Comparison of ENCODE assay signal across 9 cellular contexts in the genomic region with DNA sequence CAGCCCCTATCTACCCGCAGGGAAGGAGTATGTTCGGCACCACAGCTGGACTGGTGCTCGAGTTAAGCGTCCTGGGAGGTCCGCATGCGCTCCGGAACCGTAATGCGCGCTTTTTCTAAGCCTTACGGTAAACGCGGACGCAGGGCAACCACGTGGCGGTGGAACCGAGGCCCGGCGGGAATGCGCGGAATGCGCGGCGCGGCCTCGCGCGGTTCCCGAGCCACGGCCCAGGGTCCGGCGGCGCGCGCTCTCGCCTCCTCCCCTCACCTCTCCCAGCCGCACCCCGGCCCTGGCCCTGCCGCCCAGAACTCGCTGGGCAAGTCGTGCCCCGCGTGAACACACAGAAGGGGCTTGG. TPM values are rescaled to one million over a fixed set of nuclear protein-coding genes. Genes with fewer than 3 reads are reported as not detected.
DNase-seq lines count a peak whose midpoint lies in the region; ATAC-seq and TF ChIP-seq lines count a peak whose summit lies in the region.
"Had no signal": no experiment of that assay in that cellular context is flagged by ENCODE, and none has a peak within 500 bp of the region (broad histone marks: within the 10 kb centered on the region; RNA-seq: fewer than 3 reads in every experiment).

No MANE protein-coding gene starts in this region.

- H3K4me3 Mint-ChIP-seq in endothelial cell (ENCODE audit: unreplicated experiment), result no peak overlapping the region
- peak overlapping the region; percentile 84 for H3K4me3 Mint-ChIP-seq in type B pancreatic cell
- H3K4me3 Mint-ChIP-seq in activated CD4-positive, alpha-beta memory T cell treated with anti-CD3 and anti-CD28 coated beads for 36 hours, result no peak overlapping the region

- H3K36me3 Mint-ChIP-seq in endothelial cell (ENCODE audit: low read depth, unreplicated experiment), result no peaks in the 10 kb centered on the region
- H3K36me3 Mint-ChIP-seq in type B pancreatic cell, result peaks cover 4% of the 10 kb centered on the region
- H3K36me3 Mint-ChIP-seq in activated CD4-positive, alpha-beta memory T cell treated with anti-CD3 and anti-CD28 coated beads for 36 hours, result no peaks in the 10 kb centered on the region
- H3K36me3 Mint-ChIP-seq: activated naive CD4-positive, alpha-beta T cell treated with anti-CD3 and anti-CD28 coated beads, Interleukin-2, amount 50 U/mL, for 24 hours had no signal

- H3K27me3 Mint-ChIP-seq in endothelial cell (ENCODE audit: unreplicated experiment) (peaks cover 5% of the 10 kb centered on the region), type B pancreatic cell (peaks cover 13% of the 10 kb centered on the region)
- peaks cover 49% of the 10 kb centered on the region for H3K27me3 Mint-ChIP-seq in activated CD4-positive, alpha-beta memory T cell treated with anti-CD3 and anti-CD28 coated beads for 36 hours

- ATAC-seq in HG03442 (IDR thresholded peaks at IDR 0.05; ENCODE audit: unreplicated experiment), result no peak

- H3K27ac Mint-ChIP-seq in endothelial cell (ENCODE audit: unreplicated experiment) (no peak overlapping the region), type B pancreatic cell (peak overlapping the region; percentile 89)
- no peak overlapping the region for H3K27ac Mint-ChIP-seq in activated CD4-positive, alpha-beta memory T cell treated with anti-CD3 and anti-CD28 coated beads for 36 hours
- H3K27ac Mint-ChIP-seq: activated naive CD4-positive, alpha-beta T cell treated with anti-CD3 and anti-CD28 coated beads, Interleukin-2, amount 50 U/mL, for 24 hours had no signal

- peak; percentile 85 for DNase-seq in AG08395 (ENCODE audit: low spot score)
- peak; percentile 82 for DNase-seq in LoVo (ENCODE audit: low spot score)
- peak; percentile 74 for DNase-seq in endothelial cell (ENCODE audit: low spot score)
- DNase-seq in medulla oblongata (ENCODE audit: extremely low spot score), result peak; percentile 51
- DNase-seq in type B pancreatic cell (ENCODE audit: extremely low spot score, unreplicated experiment), result peak; percentile 90
- no peak for DNase-seq in activated CD4-positive, alpha-beta memory T cell treated with anti-CD3 and anti-CD28 coated beads for 36 hours
- no peak for DNase-seq in cortex of kidney (lab: John Stamatoyannopoulos, UW)

- H3K4me1 Mint-ChIP-seq in endothelial cell (ENCODE audit: unreplicated experiment) (peaks cover 13% of the 10 kb centered on the region), type B pancreatic cell (ENCODE audit: unreplicated experiment) (peaks cover 13% of the 10 kb centered on the region)
- peaks cover 22% of the 10 kb centered on the region for H3K4me1 Mint-ChIP-seq in activated CD4-positive, alpha-beta memory T cell treated with anti-CD3 and anti-CD28 coated beads for 36 hours (ENCODE audit: low read depth)

- intact Hi-C loops in activated CD4-positive, alpha-beta memory T cell treated with anti-CD3 and anti-CD28 coated beads for 36 hours (cut with micrococcal nuclease), result no loop called here

- TF ChIP-seq CTCF in endothelial cell (IDR thresholded peaks at IDR 0.05; ENCODE audit: unreplicated experiment) (no peak), type B pancreatic cell (conservative IDR thresholded peaks at IDR 0.05) (no peak)

- POLR2A ChIA-PET in activated CD4-positive, alpha-beta memory T cell treated with anti-CD3 and anti-CD28 coated beads for 36 hours (lab: Charles Lee), result no interaction called here

- no peaks in the 10 kb centered on the region for H3K9me3 Mint-ChIP-seq in endothelial cell (ENCODE audit: unreplicated experiment)
- H3K9me3 Mint-ChIP-seq in type B pancreatic cell, result no peaks in the 10 kb centered on the region
- no peaks in the 10 kb centered on the region for H3K9me3 Mint-ChIP-seq in activated CD4-positive, alpha-beta memory T cell treated with anti-CD3 and anti-CD28 coated beads for 36 hours
- H3K9me3 Mint-ChIP-seq: activated naive CD4-positive, alpha-beta T cell treated with anti-CD3 and anti-CD28 coated beads, Interleukin-2, amount 50 U/mL, for 24 hours had no signal

- CTCF ChIA-PET in activated CD4-positive, alpha-beta memory T cell treated with anti-CD3 and anti-CD28 coated beads for 36 hours (lab: Charles Lee), result no interaction called here

RNA-seq across cellular contexts. Expression of a gene that starts 4.5 kb away (rescaled TPM):
- total RNA-seq in endothelial cell (ENCODE audit: unreplicated experiment) (55.6 TPM), type B pancreatic cell (ENCODE audit: low replicate concordance) (299 and 439 TPM in 2 replicates)
- 1 to 10 TPM in 1 of 2 experiments, under 1 TPM in 1; 0.19 to 1.3 TPM for total RNA-seq in activated CD4-positive, alpha-beta memory T cell treated with anti-CD3 and anti-CD28 coated beads for 36 hours

RNA-seq across cellular contexts. Expression of a gene that starts 38.7 kb away (rescaled TPM):
- 23.3 TPM for total RNA-seq in endothelial cell (ENCODE audit: unreplicated experiment)
- 21.5 and 24.6 TPM in 2 replicates for total RNA-seq in type B pancreatic cell (ENCODE audit: low replicate concordance)
- total RNA-seq in activated CD4-positive, alpha-beta memory T cell treated with anti-CD3 and anti-CD28 coated beads for 36 hours, result 10 to 100 TPM; 16.3 to 16.7 TPM

Comparison
In these comparisons a context has a peak if more than half of its experiments do, and no peak if none do; other contexts are left out.
1. DNase-seq: peak in AG08395 (single experiment), LoVo (single experiment), endothelial cell (single experiment), medulla oblongata (single experiment) and type B pancreatic cell (single experiment); none in activated CD4-positive, alpha-beta memory T cell treated with anti-CD3 and anti-CD28 coated beads for 36 hours (single experiment) and cortex of kidney (single experiment).
2. RNA of a gene that starts 4.5 kb away (total RNA-seq): 299 to 439 TPM in type B pancreatic cell and 55.6 TPM in endothelial cell (single experiment); 0.19 to 1.3 TPM in activated CD4-positive, alpha-beta memory T cell treated with anti-CD3 and anti-CD28 coated beads for 36 hours; every median in the first group is over 10 times any median in the second.